ENCODE assay signal across 10 cellular contexts in genomic region chr1:83499998-83500397, GRCh38.
A peak's percentile ranks its signal among the peaks of the same experiment; 100 is the strongest.
DNase-seq lines count a peak whose midpoint lies in the region; ATAC-seq and TF ChIP-seq lines count a peak whose summit lies in the region.
"Had no signal": no experiment of that assay in that cellular context is flagged by ENCODE, and none has a peak within 500 bp of the region (broad histone marks: within the 10 kb centered on the region; RNA-seq: fewer than 3 reads in every experiment).

No MANE protein-coding gene starts in this region.

- TF ChIP-seq CTCF in GM12864 (IDR thresholded peaks at IDR 0.05; ENCODE audit: low read depth, low read length, missing control alignments), result no peak
- TF ChIP-seq CTCF in thyroid gland (IDR thresholded peaks at IDR 0.05), result no peak

- no peak overlapping the region for H3K27ac ChIP-seq in thyroid gland

- intact Hi-C loops in thyroid gland (cut with DNase I), result no loop called here

- H3K4me1 Mint-ChIP-seq in immature natural killer cell, result no peaks in the 10 kb centered on the region

- peaks cover 7 to 45% (median 16%) of the 10 kb centered on the region in 6 donors for H3K9me3 Mint-ChIP-seq in immature natural killer cell

- WGBS in thyroid gland, 2 donors, result 86 to 88% methylated on average over 3 of the region's 3 CpGs

- in situ Hi-C loops in G401 (cut with HindIII; ENCODE audit: low sequenced_read_pairs), result no loop called here

- no peak for TF ChIP-seq POLR2A in thyroid gland (IDR thresholded peaks at IDR 0.05)

- no peak overlapping the region for H3K4me3 Mint-ChIP-seq in immature natural killer cell

- no peaks in the 10 kb centered on the region for H3K36me3 Mint-ChIP-seq in immature natural killer cell

- peak; percentile 52 for ATAC-seq in GM19351 (IDR thresholded peaks at IDR 0.05; ENCODE audit: unreplicated experiment)
- peak; percentile 49 for ATAC-seq in HG02840 (IDR thresholded peaks at IDR 0.05; ENCODE audit: low FRiP score, unreplicated experiment)
- peak; percentile 40 for ATAC-seq in HG03558 (IDR thresholded peaks at IDR 0.05; ENCODE audit: extremely low read depth, unreplicated experiment)
- ATAC-seq: stimulated activated naive CD8-positive, alpha-beta T cell treated with anti-CD3 and anti-CD28 coated beads, Interleukin-15, amount 100 ng/mL, for 72 hours had no signal

- H3K27me3 Mint-ChIP-seq in immature natural killer cell (ENCODE audit: low read depth in 3 of 3), result peaks cover 0 to 2% (median 1%) of the 10 kb centered on the region in 3 donors
- H3K27me3 Mint-ChIP-seq: stimulated activated naive CD8-positive, alpha-beta T cell treated with anti-CD3 and anti-CD28 coated beads, Interleukin-15, amount 100 ng/mL, for 72 hours had no signal

- no peak overlapping the region for H3K4me3 ChIP-seq in GM12864 (ENCODE audit: low read depth, low read length)
- no peak overlapping the region for H3K4me3 ChIP-seq in thyroid gland (replicated peaks in 1 of 3)

- H3K27ac Mint-ChIP-seq in immature natural killer cell, result no peak overlapping the region

- no peaks in the 10 kb centered on the region for H3K9me3 ChIP-seq in thyroid gland

- H3K36me3 ChIP-seq in thyroid gland, result no peaks in the 10 kb centered on the region

- peaks cover 15 to 16% of the 10 kb centered on the region in 2 donors for H3K4me1 ChIP-seq in thyroid gland

- H3K27me3 ChIP-seq in thyroid gland, result no peaks in the 10 kb centered on the region

- DNase-seq in GM12864 (ENCODE audit: low read depth), result peak; percentile 51
- DNase-seq in G401 (ENCODE audit: low spot score), result no peak
- no peak for DNase-seq in immature natural killer cell
- DNase-seq in NCI-H446 (lab: John Stamatoyannopoulos, UW), result no peak
- DNase-seq in thyroid gland, result no peak
- DNase-seq: NCI-H187; stimulated activated naive CD8-positive, alpha-beta T cell treated with anti-CD3 and anti-CD28 coated beads, Interleukin-15, amount 100 ng/mL, for 72 hours had no signal
